Comparison of ENCODE assay signal across 9 cellular contexts in the genomic region with DNA sequence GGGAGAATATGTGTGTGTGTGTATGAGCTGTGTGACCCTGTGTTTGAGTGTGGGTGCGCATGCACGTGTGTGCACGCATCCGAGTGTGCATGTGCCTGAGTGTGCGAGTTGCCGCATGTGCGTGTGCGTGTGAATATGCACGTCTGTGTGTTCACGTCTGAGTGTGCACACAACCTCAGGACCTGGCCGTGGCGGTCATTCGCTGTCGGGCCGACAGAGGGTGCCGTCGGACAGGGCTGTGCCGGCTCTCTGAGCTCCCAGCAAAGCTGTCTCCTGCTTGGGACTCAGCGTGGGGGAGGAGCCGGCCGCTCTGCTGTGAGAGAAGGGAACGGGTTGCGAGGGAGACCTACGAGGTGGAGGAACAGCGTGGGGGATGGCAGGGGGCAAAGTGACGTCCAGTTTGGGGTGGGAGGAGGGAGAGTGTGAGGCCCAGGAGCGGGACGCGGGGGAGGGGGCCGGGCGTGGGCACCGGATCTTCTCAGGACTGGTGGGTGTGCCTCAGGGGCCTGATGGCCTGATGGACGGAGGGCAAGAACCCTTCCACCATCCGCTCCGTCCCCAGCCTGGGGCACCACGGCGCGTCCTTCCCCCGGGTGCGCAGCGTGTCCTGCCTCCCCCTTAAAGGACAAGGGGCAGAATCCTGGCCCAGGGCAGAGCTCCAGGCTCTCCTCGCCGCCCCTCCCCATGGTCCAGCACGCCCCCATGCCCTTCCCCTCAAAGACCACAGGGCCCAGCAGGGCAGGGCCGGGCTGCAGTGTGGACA. TPM values are rescaled to one million over a fixed set of nuclear protein-coding genes. Genes with fewer than 3 reads are reported as not detected.
DNase-seq lines count a peak whose midpoint lies in the region; ATAC-seq and TF ChIP-seq lines count a peak whose summit lies in the region.
"Had no signal": no experiment of that assay in that cellular context is flagged by ENCODE, and none has a peak within 500 bp of the region (broad histone marks: within the 10 kb centered on the region; RNA-seq: fewer than 3 reads in every experiment).

No MANE protein-coding gene starts in this region.

- peak; percentile 97 for ATAC-seq in left ventricle myocardium superior

- H3K4me1 ChIP-seq in adrenal gland (replicated peaks in 1 of 2) (peaks cover 0 to 8% of the 10 kb centered on the region in 2 donors), uterus (no peaks in the 10 kb centered on the region)

- no peak for TF ChIP-seq POLR2A in adrenal gland (IDR thresholded peaks at IDR 0.05)
- no peak for TF ChIP-seq POLR2A in uterus (IDR thresholded peaks at IDR 0.05)

- H3K27ac ChIP-seq in adrenal gland (no peak overlapping the region), uterus (no peak overlapping the region)

- TF ChIP-seq CTCF in adrenal gland (IDR thresholded peaks at IDR 0.05) (peak; percentile 73 to 95 (median 90)), uterus (IDR thresholded peaks at IDR 0.05) (peak; percentile 78 to 94 (median 88))

- DNase-seq in DMS153 treated with DMSO at 0.1 percent for 48 hours (lab: John Stamatoyannopoulos, UW; ENCODE audit: unreplicated experiment) (peak; percentile 42), H4 (ENCODE audit: low spot score) (peak; percentile 72), NCI-H1417 (lab: John Stamatoyannopoulos, UW) (peak; percentile 78 to 91 (median 85)), adrenal gland (peak; percentile 84 to 93 (median 89)), left ventricle myocardium superior (peak; percentile 91), pulmonary artery endothelial cell (ENCODE audit: low read depth, low spot score) (peak; percentile 19), uterus (peak; percentile 77 to 81)

- intact Hi-C loops in adrenal gland (cut with DNase I) (no loop called here), left ventricle myocardium superior (cut with micrococcal nuclease) (no loop called here), uterus (cut with DNase I; ENCODE audit: low total_unique reads) (loop anchor here (2.0 kb wide), 1 partner anchor 34 kb away; a partner anchor contains a TSS)

- no peaks in the 10 kb centered on the region for H3K9me3 ChIP-seq in adrenal gland (replicated peaks in 1 of 3)
- no peaks in the 10 kb centered on the region for H3K9me3 ChIP-seq in uterus

- H3K9me3 Mint-ChIP-seq in T-helper 1 cell treated with Interleukin-12 subunit alpha and Interleukin-12 subunit beta and Interleukin-4 antibody, amounts not matched to agents 30 μg/mL and 1 μg/mL, for 36 hours, result no peaks in the 10 kb centered on the region

- peak overlapping the region; percentile 57 for H3K4me3 Mint-ChIP-seq in T-helper 1 cell treated with Interleukin-12 subunit alpha and Interleukin-12 subunit beta and Interleukin-4 antibody, amounts not matched to agents 30 μg/mL and 1 μg/mL, for 36 hours

- peaks cover 49% of the 10 kb centered on the region for H3K27me3 Mint-ChIP-seq in T-helper 1 cell treated with Interleukin-12 subunit alpha and Interleukin-12 subunit beta and Interleukin-4 antibody, amounts not matched to agents 30 μg/mL and 1 μg/mL, for 36 hours (ENCODE audit: low read depth)

- H3K36me3 Mint-ChIP-seq in T-helper 1 cell treated with Interleukin-12 subunit alpha and Interleukin-12 subunit beta and Interleukin-4 antibody, amounts not matched to agents 30 μg/mL and 1 μg/mL, for 36 hours (ENCODE audit: low read depth), result no peaks in the 10 kb centered on the region

- 2 to 10% (median 3%) methylated on average over 11 to 45 of the region's 45 CpGs for WGBS in adrenal gland, 4 donors

- H3K4me1 Mint-ChIP-seq in T-helper 1 cell treated with Interleukin-12 subunit alpha and Interleukin-12 subunit beta and Interleukin-4 antibody, amounts not matched to agents 30 μg/mL and 1 μg/mL, for 36 hours (ENCODE audit: low read depth), result peaks cover 13% of the 10 kb centered on the region

- H3K27me3 ChIP-seq in adrenal gland (peaks cover 41% of the 10 kb centered on the region), uterus (peaks cover 8 to 33% of the 10 kb centered on the region in 2 donors)

- H3K27ac Mint-ChIP-seq in T-helper 1 cell treated with Interleukin-12 subunit alpha and Interleukin-12 subunit beta and Interleukin-4 antibody, amounts not matched to agents 30 μg/mL and 1 μg/mL, for 36 hours, result no peak overlapping the region

- no peaks in the 10 kb centered on the region for H3K36me3 ChIP-seq in adrenal gland (replicated peaks in 1 of 2)
- no peaks in the 10 kb centered on the region for H3K36me3 ChIP-seq in uterus

- H3K4me3 ChIP-seq in adrenal gland (peak overlapping the region in 1 of 4 donors; percentile 26), uterus (no peak overlapping the region)

RNA-seq across cellular contexts. Expression of a gene that starts 19.9 kb away (rescaled TPM):
- total RNA-seq in H4 (2014; rRNA removed; shearing (Covaris generic)), result not detected in 2 replicates
- 1 to 10 TPM in 7 of 8 donors, under 1 TPM in 1; 0.24 to 4.6 (median 2.9) TPM for total RNA-seq in adrenal gland
- 10 to 100 TPM in 2 of 3 donors, 1 to 10 TPM in 1; 1.2 to 69.1 (median 11.9) TPM for polyA plus RNA-seq in adrenal gland
- total RNA-seq in left ventricle myocardium superior, result 1.5 TPM
- total RNA-seq in pulmonary artery endothelial cell, result 9.4 and 15.4 TPM in 2 replicates
- total RNA-seq in uterus, result 1 to 10 TPM in 2 of 4 donors, under 1 TPM in 1, not detected in 1; 0.26 to 5.4 (median 1.6) TPM

RNA-seq across cellular contexts. Expression of a gene that starts 34.3 kb away (rescaled TPM):
- not detected in 2 replicates for total RNA-seq in H4 (2014; rRNA removed; shearing (Covaris generic))
- not detected for total RNA-seq in adrenal gland
- not detected for polyA plus RNA-seq in adrenal gland
- total RNA-seq in left ventricle myocardium superior, result not detected
- not detected in 2 replicates for total RNA-seq in pulmonary artery endothelial cell
- not detected for total RNA-seq in uterus
- total RNA-seq: mononuclear cell had no signal

RNA-seq across cellular contexts. Expression of a gene that starts 34.5 kb away (rescaled TPM):
- 19.6 and 23.7 TPM in 2 replicates for total RNA-seq in H4 (2014; rRNA removed; shearing (Covaris generic))
- total RNA-seq in adrenal gland (10 to 100 TPM; 17.8 to 38.5 (median 25.3) TPM), left ventricle myocardium superior (16.1 TPM), pulmonary artery endothelial cell (43.8 and 52.9 TPM in 2 replicates), uterus (10 to 100 TPM; 16.4 to 48.6 (median 40.0) TPM)
- 10 to 100 TPM in 2 of 3 donors, 1 to 10 TPM in 1; 9.4 to 16.8 (median 10.1) TPM for polyA plus RNA-seq in adrenal gland

RNA-seq across cellular contexts. Expression of a gene that starts 46.1 kb away (rescaled TPM):
- total RNA-seq in H4 (2014; rRNA removed; shearing (Covaris generic)), result 14.7 and 16.9 TPM in 2 replicates
- total RNA-seq in adrenal gland (10 to 100 TPM; 29.8 to 51.3 (median 46.5) TPM), left ventricle myocardium superior (38.3 TPM), pulmonary artery endothelial cell (33.2 and 41.4 TPM in 2 replicates), uterus (10 to 100 TPM; 20.9 to 92.8 (median 78.8) TPM)
- polyA plus RNA-seq in adrenal gland, result 10 to 100 TPM; 19.0 to 27.9 (median 23.6) TPM

Comparison
In these comparisons a context has a peak if more than half of its experiments do, and no peak if none do; other contexts are left out.
1. DNase-seq: peak in every context shown above with its lines; median percentile 91 in left ventricle myocardium superior; 89 in adrenal gland; 85 in NCI-H1417; 79 in uterus; 72 in H4; 42 in DMS153 treated with DMSO at 0.1 percent for 48 hours; 19 in pulmonary artery endothelial cell.